ENCODE assay signal across 11 cellular contexts in genomic region chr6:166633732-166634535, GRCh38. TPM values are rescaled to one million over a fixed set of nuclear protein-coding genes. Genes with fewer than 3 reads are reported as not detected.
A peak's percentile ranks its signal among the peaks of the same experiment; 100 is the strongest.
DNase-seq lines count a peak whose midpoint lies in the region; ATAC-seq and TF ChIP-seq lines count a peak whose summit lies in the region.
"Had no signal": no experiment of that assay in that cellular context is flagged by ENCODE, and none has a peak within 500 bp of the region (broad histone marks: within the 10 kb centered on the region; RNA-seq: fewer than 3 reads in every experiment).

No MANE protein-coding gene starts in this region.

- H3K4me3 ChIP-seq in skeletal muscle tissue (ENCODE audit: low read length in 3 of 3): peak overlapping the region in 2 of 3 donors; percentile 52 to 70
- H3K4me3 ChIP-seq: suprapubic skin had no signal

- DNase-seq in HFFc6: peak; percentile 30
- DNase-seq in RPMI8226: peak; percentile 86
- DNase-seq in Right ventricle myocardium superior: no peak
- no peak for DNase-seq in NCI-H1694 (lab: John Stamatoyannopoulos, UW)
- DNase-seq in SK-N-DZ (ENCODE audit: low spot score): no peak
- DNase-seq: GDM1; stimulated activated CD4-positive, alpha-beta T cell treated with anti-CD3 and anti-CD28 coated beads, Interleukin-2, amount 100 ng/mL, for 24 hours had no signal

- H3K27ac Mint-ChIP-seq in HFFc6: no peak overlapping the region

- no peak for TF ChIP-seq CTCF in HFFc6 (IDR thresholded peaks at IDR 0.05)

- H3K9ac ChIP-seq in skeletal muscle tissue (ENCODE audit: low read depth in 1 of 3, low read length in 3 of 3): peak overlapping the region in 1 of 3 donors; percentile 66

- H3K36me3 ChIP-seq in skeletal muscle tissue (ENCODE audit: control insufficient read depth in 3 of 3, insufficient read depth in 3 of 3, low read length in 3 of 3): no peaks in the 10 kb centered on the region
- H3K36me3 ChIP-seq: suprapubic skin had no signal

- no peaks in the 10 kb centered on the region for H3K9me3 ChIP-seq in skeletal muscle tissue (ENCODE audit: control insufficient read depth in 3 of 3, low read length in 3 of 3)
- H3K9me3 ChIP-seq: suprapubic skin had no signal

- no peak overlapping the region for H3K4me3 Mint-ChIP-seq in HFFc6

- 0 out of 2 replicates have a peak, but pooled peaks cover 4% of the 10 kb centered on the region for H3K36me3 Mint-ChIP-seq in HFFc6 (ENCODE audit: low read depth)

- H3K27me3 ChIP-seq in skeletal muscle tissue (ENCODE audit: control insufficient read depth in 3 of 3, insufficient read depth in 3 of 3, low read length in 3 of 3): no peaks in the 10 kb centered on the region

- intact Hi-C loops in Right ventricle myocardium superior (cut with DNase I): no loop called here

- peaks cover 31 to 62% (median 46%) of the 10 kb centered on the region in 3 donors for H3K4me1 ChIP-seq in skeletal muscle tissue (ENCODE audit: control insufficient read depth in 3 of 3, insufficient read depth in 3 of 3, low read length in 3 of 3)

- peaks cover 34% of the 10 kb centered on the region for H3K4me1 Mint-ChIP-seq in HFFc6 (ENCODE audit: low read depth)

- no peaks in the 10 kb centered on the region for H3K9me3 Mint-ChIP-seq in HFFc6

- peak overlapping the region; percentile 85 for H3K27ac ChIP-seq in skeletal muscle tissue (ENCODE audit: low read depth, low read length)
- H3K27ac ChIP-seq: suprapubic skin had no signal

- peaks cover 9% of the 10 kb centered on the region for H3K27me3 Mint-ChIP-seq in HFFc6 (ENCODE audit: insufficient read depth)

- ATAC-seq in Right ventricle myocardium superior (ENCODE audit: poor library complexity): peak; percentile 85
- no peak for ATAC-seq in HG02938 (IDR thresholded peaks at IDR 0.05; ENCODE audit: unreplicated experiment)
- ATAC-seq: Panc1 had no signal

RNA-seq across cellular contexts. Expression of gene RPS6KA2, which starts 6.9 kb away (rescaled TPM):
- total RNA-seq in HFFc6 (2021; fragmentation: NEBNext Ultra II Directional; extraction: Animal tissue kit (Norgen Biotek cat#: 25700)): 10 to 100 TPM; 10.1 to 13.9 (median 11.9) TPM
- total RNA-seq in Right ventricle myocardium superior (50.2 TPM), skeletal muscle tissue (10.4 TPM)
- polyA plus RNA-seq in SK-N-DZ (2014; cell fraction: cytosol; rRNA removed): 10.1 and 12.3 TPM in 2 replicates
- 6.8 and 9.0 TPM in 2 replicates for polyA plus RNA-seq in SK-N-DZ (2014; cell fraction: nucleus; rRNA removed)

RNA-seq across cellular contexts. Expression of gene RAMACL, which starts 47.5 kb away (rescaled TPM):
- total RNA-seq in HFFc6 (2021; fragmentation: NEBNext Ultra II Directional; extraction: Animal tissue kit (Norgen Biotek cat#: 25700)): 1 to 10 TPM; 2.0 to 3.6 (median 2.8) TPM
- total RNA-seq in Right ventricle myocardium superior: 1.3 TPM
- total RNA-seq in skeletal muscle tissue: 1.0 TPM
- polyA plus RNA-seq in SK-N-DZ (2014; cell fraction: cytosol; rRNA removed): 0.19 and 0.39 TPM in 2 replicates
- polyA plus RNA-seq in SK-N-DZ (2014; cell fraction: nucleus; rRNA removed): 0.38 and 1.1 TPM in 2 replicates

Comparison
In these comparisons a context has a peak if more than half of its experiments do, and no peak if none do; other contexts are left out.
1. DNase-seq: peak in HFFc6 (single experiment) and RPMI8226 (single experiment); none in Right ventricle myocardium superior (single experiment), NCI-H1694 (single experiment) and SK-N-DZ (single experiment).